Comparison of ENCODE assay signal across 8 cellular contexts in genomic region chr14:93114068-93114710, GRCh38. TPM values are rescaled to one million over a fixed set of nuclear protein-coding genes. Genes with fewer than 3 reads are reported as not detected.
A peak's percentile ranks its signal among the peaks of the same experiment; 100 is the strongest.
DNase-seq lines count a peak whose midpoint lies in the region; ATAC-seq, FAIRE-seq and TF ChIP-seq lines count a peak whose summit lies in the region.

No MANE protein-coding gene starts in this region.

- ATAC-seq in GM18907 (IDR thresholded peaks at IDR 0.05; ENCODE audit: unreplicated experiment), result no peak

- no peak overlapping the region for H3K27ac Mint-ChIP-seq in astrocyte (ENCODE audit: unreplicated experiment)

- peaks cover 2% of the 10 kb centered on the region for H3K4me1 Mint-ChIP-seq in astrocyte (ENCODE audit: low read depth, unreplicated experiment)

- no peaks in the 10 kb centered on the region for H3K9me3 Mint-ChIP-seq in astrocyte (ENCODE audit: unreplicated experiment)

- H3K36me3 ChIP-seq in BLaER1 treated with 17β-estradiol and CSF1 and Interleukin-3, amounts not matched to agents 10 nM and 100 nM, result 0 out of 22 replicates have a peak, but pooled peaks cover 0 to 4% (median 0%) of the 10 kb centered on the region in 11 experiments
- H3K36me3 ChIP-seq in HUES64 (ENCODE audit: insufficient read depth, low read length) (no peaks in the 10 kb centered on the region), astrocyte (ENCODE audit: insufficient read depth, low read length) (no peaks in the 10 kb centered on the region)

- no peaks in the 10 kb centered on the region for H3K9me3 ChIP-seq in BLaER1 treated with 17β-estradiol and CSF1 and Interleukin-3, amounts not matched to agents 10 nM and 100 nM (replicated peaks in 1 of 11)
- no peaks in the 10 kb centered on the region for H3K9me3 ChIP-seq in HUES64 (ENCODE audit: insufficient read depth, low read depth, low read length)
- H3K9me3 ChIP-seq in astrocyte (ENCODE audit: insufficient read depth, low read depth, low read length), result no peaks in the 10 kb centered on the region

- H2AFZ ChIP-seq in astrocyte (ENCODE audit: low read depth, low read length), result peak overlapping the region; percentile 73

- no peak for TF ChIP-seq CTCF in astrocyte (IDR thresholded peaks at IDR 0.05; ENCODE audit: insufficient read depth, low read depth, low read length)

- H4K20me1 ChIP-seq in BLaER1 treated with 17β-estradiol and CSF1 and Interleukin-3, amounts not matched to agents 10 nM and 100 nM, result peaks cover 19 to 58% (median 52%) of the 10 kb centered on the region in 11 experiments; a peak in 21 of 22 replicates
- H4K20me1 ChIP-seq in astrocyte (ENCODE audit: insufficient read depth, low read length), result peaks cover 45% of the 10 kb centered on the region

- peaks cover 27% of the 10 kb centered on the region for H3K27me3 Mint-ChIP-seq in astrocyte (ENCODE audit: low read depth, unreplicated experiment)

- 13% methylated on average over 18 of the region's 18 CpGs for WGBS in HUES64

- H3K4me2 ChIP-seq in BLaER1 treated with 17β-estradiol and CSF1 and Interleukin-3, amounts not matched to agents 10 nM and 100 nM, result peak overlapping the region; percentile 91 to 100 (median 99)
- peak overlapping the region; percentile 97 for H3K4me2 ChIP-seq in astrocyte (ENCODE audit: low read length)

- DNase-seq in astrocyte (ENCODE audit: low read depth) (no peak), kidney tubule cell (ENCODE audit: low spot score) (peak; percentile 13), superior temporal gyrus (ENCODE audit: extremely low spot score) (peak; percentile 56), CD1c-positive myeloid dendritic cell (ENCODE audit: extremely low spot score) (no peak), GF-D8 (lab: John Stamatoyannopoulos, UW) (no peak)

- peaks cover 53 to 82% (median 65%) of the 10 kb centered on the region in 10 experiments for H3K4me1 ChIP-seq in BLaER1 treated with 17β-estradiol and CSF1 and Interleukin-3, amounts not matched to agents 10 nM and 100 nM
- H3K4me1 ChIP-seq in HUES64 (ENCODE audit: insufficient read depth, low read length), result peaks cover 25% of the 10 kb centered on the region
- peaks cover 20% of the 10 kb centered on the region for H3K4me1 ChIP-seq in astrocyte (ENCODE audit: insufficient read depth, low read length)

- peak overlapping the region; percentile 67 to 99 (median 97) for H3K27ac ChIP-seq in BLaER1 treated with 17β-estradiol and CSF1 and Interleukin-3, amounts not matched to agents 10 nM and 100 nM
- H3K27ac ChIP-seq in HUES64 (ENCODE audit: low read depth, low read length) (peak overlapping the region; percentile 26; the same call in 1 of the 2 replicates), astrocyte (ENCODE audit: low read depth, low read length) (no peak overlapping the region)

- no peaks in the 10 kb centered on the region for H3K36me3 Mint-ChIP-seq in astrocyte (ENCODE audit: low read depth, unreplicated experiment)

- peak overlapping the region; percentile 88 to 99 (median 96) for H3K4me3 ChIP-seq in BLaER1 treated with 17β-estradiol and CSF1 and Interleukin-3, amounts not matched to agents 10 nM and 100 nM
- H3K4me3 ChIP-seq in HUES64 (ENCODE audit: low read length) (peak overlapping the region; percentile 92), astrocyte (ENCODE audit: insufficient read depth, low read depth, low read length) (peak overlapping the region; percentile 70)

- no peaks in the 10 kb centered on the region for H3K27me3 ChIP-seq in BLaER1 treated with 17β-estradiol and CSF1 and Interleukin-3, amounts not matched to agents 10 nM and 100 nM
- H3K27me3 ChIP-seq in HUES64 (ENCODE audit: insufficient read depth, low read length) (peaks cover 9% of the 10 kb centered on the region), astrocyte (ENCODE audit: insufficient read depth, low read length) (no peaks in the 10 kb centered on the region)

- peak overlapping the region; percentile 92 to 98 (median 96) for H3K9ac ChIP-seq in BLaER1 treated with 17β-estradiol and CSF1 and Interleukin-3, amounts not matched to agents 10 nM and 100 nM
- H3K9ac ChIP-seq in HUES64 (ENCODE audit: low read depth, low read length), result peak overlapping the region; percentile 77
- peak overlapping the region; percentile 73 for H3K9ac ChIP-seq in astrocyte (ENCODE audit: low read length)

- H3K4me3 Mint-ChIP-seq in astrocyte (ENCODE audit: unreplicated experiment), result peak overlapping the region; percentile 79

- no peak for FAIRE-seq in astrocyte (lab: Jason Lieb, UNC)

- H3K79me2 ChIP-seq in astrocyte (ENCODE audit: insufficient read depth, low read length), result peaks cover 11% of the 10 kb centered on the region

RNA-seq across cellular contexts. Expression of gene ITPK1, which starts 1.5 kb away (rescaled TPM):
- 52.6 TPM for polyA plus RNA-seq in HUES64 (2013, experiment 1 of 2)
- 47.7 TPM for polyA plus RNA-seq in HUES64 (2013, experiment 2 of 2)
- 11.2 and 13.0 TPM in 2 replicates for total RNA-seq in astrocyte

Comparison
In these comparisons a context has a peak if more than half of its experiments do, and no peak if none do; other contexts are left out.
1. DNase-seq: peak in kidney tubule cell (single experiment) and superior temporal gyrus (single experiment); none in astrocyte (single experiment), CD1c-positive myeloid dendritic cell (single experiment) and GF-D8 (single experiment).
2. Peak in every context shown above with its lines, with median percentiles within 50 percentile points of each other: H3K4me3 ChIP-seq and H3K9ac ChIP-seq.